In genomic region chr9:101468116-101468515, GRCh38 we compare ENCODE assay signal across 30 cellular contexts. TPM values are rescaled to one million over a fixed set of nuclear protein-coding genes. Genes with fewer than 3 reads are reported as not detected.
A peak's percentile ranks its signal among the peaks of the same experiment; 100 is the strongest.
DNase-seq lines count a peak whose midpoint lies in the region; FAIRE-seq and TF ChIP-seq lines count a peak whose summit lies in the region.
"Had no signal": no experiment of that assay in that cellular context is flagged by ENCODE, and none has a peak within 500 bp of the region (broad histone marks: within the 10 kb centered on the region; RNA-seq: fewer than 3 reads in every experiment).

No MANE protein-coding gene starts in this region.

- WGBS in neuronal stem cell (ENCODE audit: extremely low coverage in 2 of 2, insufficient read length in 2 of 2, insufficient replicate concordance in 1 of 2), 2 donors, result no CpG with 5 or more reads among the region's 1 CpG

- no peak overlapping the region for H3K4ac ChIP-seq in neuronal stem cell (ENCODE audit: low read length)

- H2BK5ac ChIP-seq in neuronal stem cell (ENCODE audit: low read length), result no peak overlapping the region

- H2BK120ac ChIP-seq in neuronal stem cell (ENCODE audit: low read depth, low read length), result no peak overlapping the region

- no peak overlapping the region for H3K18ac ChIP-seq in neuronal stem cell (ENCODE audit: low read length)

- in situ Hi-C loops in SK-MEL-5 (cut with HindIII; ENCODE audit: low pct_unique_long_range_greater_than_20kb, low sequenced_read_pairs), result no loop called here

- H3K4me3 ChIP-seq in neuronal stem cell (ENCODE audit: low read length in 2 of 2) (no peak overlapping the region), Peyer's patch (no peak overlapping the region)
- H3K4me3 ChIP-seq: esophagus squamous epithelium, spleen, thyroid gland had no signal

- H2BK15ac ChIP-seq in neuronal stem cell (ENCODE audit: low read length), result no peak overlapping the region

- DNase-seq in C1 segment of cervical spinal cord (lab: John Stamatoyannopoulos, UW) (peak in 8 of 14 donors; percentile 24 to 65 (median 36)), SK-MEL-5 (ENCODE audit: low read depth, low spot score) (peak; percentile 38), hippocampal formation (lab: John Stamatoyannopoulos, UW) (peak; percentile 17 to 65), neuronal stem cell (ENCODE audit: low spot score) (no peak), RCC 7860 (ENCODE audit: low spot score) (no peak), AG20443 (ENCODE audit: low spot score) (no peak), Peyer's patch (no peak), SKM-1 (lab: John Stamatoyannopoulos, UW; ENCODE audit: unreplicated experiment) (no peak)
- DNase-seq: activated B cell treated with CpG ODN at 0.5 μM for 24 hours; activated CD4-positive, alpha-beta T cell treated with anti-CD3 and anti-CD28 coated beads, Interleukin-2, amount 50 U/mL, for 4 hours; activated naive CD4-positive, alpha-beta T cell treated with anti-CD3 and anti-CD28 coated beads, Interleukin-2, amount 50 U/mL, for 16 hours; cortex of kidney; esophagus squamous epithelium; kidney glomerular epithelial cell; mammary epithelial cell; NCI-H1417; NCI-H2107; NCI-H510A; RPMI8226; spleen; stimulated activated CD4-positive, alpha-beta T cell treated with anti-CD3 and anti-CD28 coated beads, Interleukin-4, amount 100 ng/mL, for 1 hour; stimulated activated naive B cell treated with anti-CD40 and anti-IgM and Interleukin-4, amounts not matched to agents 10 μg/mL and 1 μg/mL and 100 μg/mL, for 72 hours; T-helper 9 cell; thyroid gland had no signal

- no peak overlapping the region for H3K4me2 ChIP-seq in neuronal stem cell (ENCODE audit: insufficient read depth, low read length, poor library complexity, severe bottlenecking)

- H2AK5ac ChIP-seq in neuronal stem cell (ENCODE audit: low read depth, low read length), result no peak overlapping the region

- H3K14ac ChIP-seq in neuronal stem cell (ENCODE audit: low read length), result no peak overlapping the region

- H3K27me3 ChIP-seq in neuronal stem cell (ENCODE audit: control insufficient read depth in 3 of 3, insufficient read depth in 3 of 3, low read depth in 1 of 3, low read length in 3 of 3) (no peaks in the 10 kb centered on the region), Peyer's patch (no peaks in the 10 kb centered on the region)
- H3K27me3 ChIP-seq: thyroid gland had no signal

- no peak overlapping the region for H3K23ac ChIP-seq in neuronal stem cell (ENCODE audit: low read depth, low read length, poor library complexity)

- no peaks in the 10 kb centered on the region for H3K9me3 ChIP-seq in neuronal stem cell (replicated peaks in 1 of 2; ENCODE audit: control insufficient read depth in 2 of 2, insufficient read depth in 1 of 2, low read depth in 1 of 2, low read length in 2 of 2)
- H3K9me3 ChIP-seq in Peyer's patch, result no peaks in the 10 kb centered on the region
- H3K9me3 ChIP-seq: esophagus squamous epithelium, spleen, thyroid gland had no signal

- H3K27ac ChIP-seq in neuronal stem cell (replicated peaks; ENCODE audit: low read length) (no peak overlapping the region), Peyer's patch (no peak overlapping the region)
- H3K27ac ChIP-seq: C4-2B, esophagus squamous epithelium, spleen, thyroid gland had no signal

- no peak for TF ChIP-seq POLR2A in Peyer's patch (IDR thresholded peaks at IDR 0.05)

- H3K9ac ChIP-seq in neuronal stem cell (ENCODE audit: low read depth, low read length, poor library complexity), result no peak overlapping the region

- peak overlapping the region; percentile 70 for H2AFZ ChIP-seq in neuronal stem cell (ENCODE audit: low read length)

- H4K8ac ChIP-seq in neuronal stem cell (ENCODE audit: low read depth, low read length), result no peak overlapping the region

- H3K4me1 ChIP-seq in neuronal stem cell (ENCODE audit: control insufficient read depth in 2 of 2, insufficient read depth in 1 of 2, low read depth in 1 of 2, low read length in 2 of 2) (no peaks in the 10 kb centered on the region), Peyer's patch (no peaks in the 10 kb centered on the region)
- H3K4me1 ChIP-seq: thyroid gland had no signal

- H3K36me3 ChIP-seq in neuronal stem cell (replicated peaks in 1 of 2; ENCODE audit: control insufficient read depth in 2 of 2, insufficient read depth in 2 of 2, low read length in 2 of 2), result peaks cover 0 to 4% of the 10 kb centered on the region in 2 donors
- no peaks in the 10 kb centered on the region for H3K36me3 ChIP-seq in Peyer's patch
- H3K36me3 ChIP-seq: spleen, thyroid gland had no signal

- H4K91ac ChIP-seq in neuronal stem cell (ENCODE audit: low read depth, low read length, poor library complexity), result no peak overlapping the region

- H3K79me1 ChIP-seq in neuronal stem cell (ENCODE audit: low read depth, low read length), result no peaks in the 10 kb centered on the region

- no peak overlapping the region for H2BK12ac ChIP-seq in neuronal stem cell (ENCODE audit: low read length)

- TF ChIP-seq CTCF in Peyer's patch (IDR thresholded peaks at IDR 0.05), result no peak

- FAIRE-seq in RCC 7860 (lab: Jason Lieb, UNC), result no peak
- FAIRE-seq: bronchial epithelial cell, D721Med had no signal

RNA-seq across cellular contexts. Expression of gene ALDOB, which starts 32.5 kb away (rescaled TPM):
- total RNA-seq in SK-MEL-5 (2014; rRNA removed; shearing (Covaris generic)), result not detected in 2 replicates
- polyA plus RNA-seq in SK-MEL-5 (2015; cell fraction: cytosol; rRNA removed), result not detected in 2 replicates
- polyA plus RNA-seq in SK-MEL-5 (2015; cell fraction: nucleus; rRNA removed), result not detected in 2 replicates
- polyA plus RNA-seq in neuronal stem cell (2013, experiment 1 of 2), result not detected
- polyA plus RNA-seq in neuronal stem cell (2013, experiment 2 of 2), result not detected
- over 10,000 TPM in 2 of 4 donors, 1,000 to 10,000 TPM in 1, 100 to 1,000 TPM in 1; 852 to 11,538 (median 10,067) TPM for total RNA-seq in Peyer's patch
- total RNA-seq: activated B cell treated with CpG ODN at 0.5 μM for 24 hours, bronchial epithelial cell, esophagus squamous epithelium, mammary epithelial cell, MCF 10A, myocyte, osteoblast, thyroid gland had no signal
- polyA plus RNA-seq: mammary epithelial cell had no signal

Comparison
In these comparisons a context has a peak if more than half of its experiments do, and no peak if none do; other contexts are left out.
1. DNase-seq: peak in C1 segment of cervical spinal cord (8 of 14), SK-MEL-5 (single experiment) and hippocampal formation (2 of 2); none in neuronal stem cell (single experiment), RCC 7860 (single experiment), AG20443 (single experiment), Peyer's patch (0 of 3) and SKM-1 (single experiment).
2. RNA of gene ALDOB, which starts 32.5 kb away (total RNA-seq): 852 to 11,538 TPM in Peyer's patch; not detected in SK-MEL-5; every median in the first group is over 100 times any median in the second.